ENCODE assay signal across 9 cellular contexts in genomic region chr2:71880846-71881610, GRCh38.
DNase-seq lines count a peak whose midpoint lies in the region; ATAC-seq, FAIRE-seq and TF ChIP-seq lines count a peak whose summit lies in the region.
"Had no signal": no experiment of that assay in that cellular context is flagged by ENCODE, and none has a peak within 500 bp of the region (broad histone marks: within the 10 kb centered on the region; RNA-seq: fewer than 3 reads in every experiment).

No MANE protein-coding gene starts in this region.

- no peaks in the 10 kb centered on the region for H3K36me3 ChIP-seq in astrocyte (ENCODE audit: insufficient read depth, low read length)
- no peaks in the 10 kb centered on the region for H3K36me3 ChIP-seq in right atrium auricular region
- H3K36me3 ChIP-seq in testis (ENCODE audit: low read depth, missing control alignments): no peaks in the 10 kb centered on the region
- H3K36me3 ChIP-seq: neutrophil had no signal

- H3K4me3 ChIP-seq in astrocyte (ENCODE audit: insufficient read depth, low read depth, low read length) (no peak overlapping the region), right atrium auricular region (no peak overlapping the region), testis (no peak overlapping the region)

- TF ChIP-seq CTCF in astrocyte (IDR thresholded peaks at IDR 0.05; ENCODE audit: insufficient read depth, low read depth, low read length) (no peak), right atrium auricular region (IDR thresholded peaks at IDR 0.05) (no peak), testis (IDR thresholded peaks at IDR 0.05) (no peak)

- intact Hi-C loops in testis (cut with DNase I; ENCODE audit: low total_unique reads): no loop called here

- peaks cover 23% of the 10 kb centered on the region for H3K4me1 ChIP-seq in astrocyte (ENCODE audit: insufficient read depth, low read length)
- H3K4me1 ChIP-seq in right atrium auricular region: peaks cover 0 to 45% of the 10 kb centered on the region in 2 donors
- H3K4me1 ChIP-seq in testis: peaks cover 47% of the 10 kb centered on the region

- H3K9ac ChIP-seq in astrocyte (ENCODE audit: low read length): no peak overlapping the region

- H3K9me3 Mint-ChIP-seq in astrocyte (ENCODE audit: unreplicated experiment): peaks cover 18% of the 10 kb centered on the region

- no peaks in the 10 kb centered on the region for H4K20me1 ChIP-seq in astrocyte (ENCODE audit: insufficient read depth, low read length)

- no peak for FAIRE-seq in astrocyte (lab: Jason Lieb, UNC)

- H3K9me3 ChIP-seq in astrocyte (ENCODE audit: insufficient read depth, low read depth, low read length): peaks cover 5% of the 10 kb centered on the region
- H3K9me3 ChIP-seq in right atrium auricular region: peaks cover 0 to 4% of the 10 kb centered on the region in 2 donors
- H3K9me3 ChIP-seq in testis: no peaks in the 10 kb centered on the region
- H3K9me3 ChIP-seq: neutrophil had no signal

- peak overlapping the region; percentile 30 for H3K27ac ChIP-seq in astrocyte (ENCODE audit: low read depth, low read length)
- peak overlapping the region; percentile 4 to 53 for H3K27ac ChIP-seq in right atrium auricular region
- H3K27ac ChIP-seq in testis: no peak overlapping the region
- H3K27ac ChIP-seq: neutrophil had no signal

- 76 to 86% methylated on average over 4 of the region's 4 CpGs for WGBS in testis, 2 donors

- peaks cover 32% of the 10 kb centered on the region for H3K4me1 Mint-ChIP-seq in astrocyte (ENCODE audit: low read depth, unreplicated experiment)

- H3K27me3 ChIP-seq in astrocyte (ENCODE audit: insufficient read depth, low read length): no peaks in the 10 kb centered on the region
- H3K27me3 ChIP-seq in right atrium auricular region: no peaks in the 10 kb centered on the region
- no peaks in the 10 kb centered on the region for H3K27me3 ChIP-seq in testis
- H3K27me3 ChIP-seq: neutrophil had no signal

- H3K4me2 ChIP-seq in astrocyte (ENCODE audit: low read length): peak overlapping the region; percentile 34

- H3K27me3 Mint-ChIP-seq in astrocyte (ENCODE audit: low read depth, unreplicated experiment): peaks cover 30% of the 10 kb centered on the region

- H2AFZ ChIP-seq in astrocyte (ENCODE audit: low read depth, low read length): no peak overlapping the region

- H3K79me2 ChIP-seq in astrocyte (ENCODE audit: insufficient read depth, low read length): no peaks in the 10 kb centered on the region

- H3K4me3 Mint-ChIP-seq in astrocyte (ENCODE audit: unreplicated experiment): peak overlapping the region; percentile 14

- peak overlapping the region; percentile 62 for H3K27ac Mint-ChIP-seq in astrocyte (ENCODE audit: unreplicated experiment)

- peak; percentile 77 for DNase-seq in astrocyte (ENCODE audit: low read depth)
- peak; percentile 91 for DNase-seq in right atrium auricular region (ENCODE audit: low spot score)
- DNase-seq in testis: peak; percentile 44
- no peak for DNase-seq in NCI-H2081 treated with DMSO at 0.1 percent for 48 hours (lab: John Stamatoyannopoulos, UW)
- DNase-seq: GOT3 had no signal

- H3K36me3 Mint-ChIP-seq in astrocyte (ENCODE audit: low read depth, unreplicated experiment): peaks cover 4% of the 10 kb centered on the region

- ATAC-seq in HG02870 (IDR thresholded peaks at IDR 0.05; ENCODE audit: unreplicated experiment): peak; percentile 59
- no peak for ATAC-seq in HG02763 (IDR thresholded peaks at IDR 0.05; ENCODE audit: unreplicated experiment)
- ATAC-seq in HG02840 (IDR thresholded peaks at IDR 0.05; ENCODE audit: low FRiP score, unreplicated experiment): no peak

- no peak for TF ChIP-seq POLR2A in testis (IDR thresholded peaks at IDR 0.05)

Comparison
In these comparisons a context has a peak if more than half of its experiments do, and no peak if none do; other contexts are left out.
1. H3K27ac ChIP-seq: peak in astrocyte (single experiment) and right atrium auricular region (2 of 2); none in testis (0 of 2).